Comparison of ENCODE assay signal across 1 cellular context in the genomic region with DNA sequence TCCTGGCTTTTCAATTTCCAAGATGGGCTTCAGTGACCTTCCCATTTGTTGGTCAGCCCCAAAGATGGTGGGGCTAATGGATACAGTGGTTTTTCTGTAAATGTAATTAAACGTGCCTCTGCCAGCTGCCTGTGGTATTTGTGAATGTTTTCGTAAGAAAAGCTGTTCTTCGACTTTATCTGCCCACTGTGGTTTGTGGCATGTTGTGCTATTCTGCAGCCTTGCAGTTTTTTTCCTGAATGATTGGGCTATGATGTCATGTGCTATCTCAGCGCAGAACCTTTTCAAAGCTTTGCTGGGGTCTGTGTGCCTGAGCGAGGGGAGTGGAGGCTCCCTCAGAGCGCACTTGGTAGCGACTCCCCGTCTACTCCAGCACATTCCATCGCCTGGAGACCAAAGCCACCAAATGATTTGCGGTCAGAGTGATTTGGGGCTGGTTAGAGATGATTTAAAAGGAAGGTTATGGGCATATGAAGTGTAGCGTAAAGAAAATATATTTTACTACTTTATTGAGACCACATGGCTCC.
TF ChIP-seq lines count a peak whose summit lies in the region.

No MANE protein-coding gene starts in this region.

TF ChIP-seq in HepG2, 621 proteins besides CTCF, POLR2A, EP300 and RAD21:
- no peak for TF ChIP-seq ZNF503 (CRISPR knock-in tag; IDR thresholded peaks at IDR 0.05)
- peak; percentile 16; the same call in 1 of the 2 replicates for TF ChIP-seq ATF7 (IDR thresholded peaks at IDR 0.05)
- TF ChIP-seq ATF7 (CRISPR knock-in tag; IDR thresholded peaks at IDR 0.05): no peak
- no peak for TF ChIP-seq GRHL1 (CRISPR knock-in tag; conservative IDR thresholded peaks at IDR 0.05)
- TF ChIP-seq MAFK (conservative IDR thresholded peaks at IDR 0.05 in 1 of 2, IDR thresholded peaks at IDR 0.05 in 1 of 2; ENCODE audit: low read length in 2 of 2): 0 out of 4 replicates have a peak, but pooled peaks have one; percentile 1 to 4
- TF ChIP-seq ZNF781 (CRISPR knock-in tag; IDR thresholded peaks at IDR 0.05; ENCODE audit: borderline replicate concordance, not compliant biosample characterization): no peak
- no peak for TF ChIP-seq ZSCAN25 (CRISPR knock-in tag; IDR thresholded peaks at IDR 0.05)
- no peak for TF ChIP-seq ZNF280B (CRISPR knock-in tag; IDR thresholded peaks at IDR 0.05; ENCODE audit: borderline replicate concordance)
